7 cellular contexts compared by ENCODE assay signal in genomic region chr10:22795546-22795945, GRCh38.
"Had no signal": no experiment of that assay in that cellular context is flagged by ENCODE, and none has a peak within 500 bp of the region (broad histone marks: within the 10 kb centered on the region; RNA-seq: fewer than 3 reads in every experiment).

No MANE protein-coding gene starts in this region.

- DNase-seq: GOT3, H7, KG1 had no signal

- ATAC-seq: HepG2, K562 had no signal

- H3K4me1 ChIP-seq: HAP-1 had no signal

- FAIRE-seq: HepG2, HTR-8/SVneo, K562 had no signal

- H3K4me3 ChIP-seq: HAP-1, K562 had no signal

- H3K36me3 ChIP-seq: HAP-1 had no signal

- H3K9me3 ChIP-seq: HAP-1 had no signal
